Comparison of ENCODE assay signal across 1 cellular context in genomic region chr17:38442548-38442947, GRCh38.
TF ChIP-seq lines count a peak whose summit lies in the region.

No MANE protein-coding gene starts in this region.

TF ChIP-seq in IMR-90, 13 proteins besides CTCF, POLR2A, EP300 and RAD21 (continued from another document):
- no peak for TF ChIP-seq USF2 (IDR thresholded peaks at IDR 0.05; ENCODE audit: low read depth, low read length)
- TF ChIP-seq SMC3 (IDR thresholded peaks at IDR 0.05; ENCODE audit: low read depth, low read length), result no peak
- TF ChIP-seq RFX5 (IDR thresholded peaks at IDR 0.05; ENCODE audit: low read depth, low read length), result no peak
- TF ChIP-seq RCOR1 (IDR thresholded peaks at IDR 0.05; ENCODE audit: insufficient replicate concordance, low read length), result no peak
- no peak for TF ChIP-seq BHLHE40 (IDR thresholded peaks at IDR 0.05; ENCODE audit: low read depth, low read length)
TF ChIP-seq in IMR-90: peak in this region for 0.
